Comparison of ENCODE assay signal across 8 cellular contexts in the genomic region with DNA sequence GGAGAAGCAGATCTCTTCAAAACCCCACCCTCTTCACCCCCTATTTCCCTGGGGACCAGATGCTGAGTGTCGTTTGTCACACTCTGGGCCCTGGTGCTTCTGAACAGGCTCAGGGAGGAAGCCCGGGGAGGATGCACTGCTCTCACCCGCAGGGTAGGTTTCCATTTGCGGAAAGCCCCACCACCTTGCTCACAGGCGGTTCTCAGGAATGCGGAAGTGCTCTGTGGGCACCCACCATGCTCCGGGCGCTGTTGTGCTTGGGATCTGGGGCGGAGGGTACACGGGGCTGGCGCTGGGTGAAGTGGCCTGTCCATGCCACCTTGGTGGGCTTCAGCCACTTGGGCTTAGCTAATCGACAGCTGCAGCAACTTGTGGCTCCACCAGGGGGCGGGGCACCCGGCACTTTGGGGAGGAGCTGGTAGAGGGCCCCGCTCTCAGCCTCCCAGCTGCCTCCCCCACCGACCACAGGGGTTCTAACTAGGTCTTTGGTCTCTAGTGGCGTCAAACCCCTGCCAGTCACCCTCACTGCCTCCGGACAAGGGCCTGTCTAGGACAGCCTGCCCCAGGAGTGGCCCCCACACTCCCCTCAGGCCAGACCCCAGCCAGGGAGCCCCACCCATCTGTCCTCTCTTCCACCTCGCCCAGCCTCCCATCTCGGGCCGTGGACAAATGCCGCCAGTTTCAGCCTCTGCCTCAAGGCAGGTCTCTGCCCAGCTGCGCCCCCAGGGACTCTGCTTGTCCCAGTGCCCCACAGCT. TPM values are rescaled to one million over a fixed set of nuclear protein-coding genes. Genes with fewer than 3 reads are reported as not detected.
A peak's percentile ranks its signal among the peaks of the same experiment; 100 is the strongest.
DNase-seq lines count a peak whose midpoint lies in the region; ATAC-seq and TF ChIP-seq lines count a peak whose summit lies in the region.

No MANE protein-coding gene starts in this region.

- H3K27me3 ChIP-seq in CD4-positive, alpha-beta T cell (ENCODE audit: control insufficient read depth, insufficient read depth, low read length): no peaks in the 10 kb centered on the region

- H3K4me3 Mint-ChIP-seq in CD4-positive, alpha-beta T cell: peak overlapping the region; percentile 89

- H3K4me1 Mint-ChIP-seq in CD4-positive, alpha-beta T cell (ENCODE audit: low read depth): peaks cover 33% of the 10 kb centered on the region

- no peaks in the 10 kb centered on the region for H3K9me3 Mint-ChIP-seq in CD4-positive, alpha-beta T cell

- peak; percentile 67 to 82 (median 74) for DNase-seq in CD4-positive, alpha-beta T cell
- DNase-seq in SIG-M5 treated with dmso at 0.1 percent for 504 hours (lab: John Stamatoyannopoulos, UW; ENCODE audit: unreplicated experiment): peak; percentile 67
- peak; percentile 84 for DNase-seq in activated gamma-delta T cell treated with Interleukin-2 at 50 U/mL for 16 hours
- peak; percentile 72 for DNase-seq in left cardiac atrium
- no peak for DNase-seq in skeletal muscle cell (ENCODE audit: low read depth)
- DNase-seq in NCI-H2107 (lab: John Stamatoyannopoulos, UW): no peak

- H3K27ac ChIP-seq in CD4-positive, alpha-beta T cell (ENCODE audit: low read depth, low read length): peak overlapping the region; percentile 92

- peak; percentile 73 for TF ChIP-seq POLR2A in GM19099 (IDR thresholded peaks at IDR 0.05; ENCODE audit: extremely low read depth, insufficient read length, low read depth)

- H3K27me3 Mint-ChIP-seq in CD4-positive, alpha-beta T cell: no peaks in the 10 kb centered on the region

- H3K27ac Mint-ChIP-seq in CD4-positive, alpha-beta T cell: peak overlapping the region; percentile 96

- POLR2A ChIA-PET in CD4-positive, alpha-beta T cell (lab: Charles Lee): interaction anchor here (0.7 to 3.4 kb wide), 10 partner anchors 9 to 374 kb away, joined by 3 to 27 read pairs (median 6); a partner anchor contains a TSS

- ATAC-seq in CD4-positive, alpha-beta T cell (ENCODE audit: poor library complexity): peak; percentile 96
- ATAC-seq in HG03378 (IDR thresholded peaks at IDR 0.05; ENCODE audit: unreplicated experiment) (peak; percentile 71), left cardiac atrium (peak; percentile 53 to 66)

- CTCF ChIA-PET in CD4-positive, alpha-beta T cell (lab: Charles Lee): interaction anchor here (1.0 to 4.2 kb wide), 4 partner anchors 9 to 45 kb away, joined by 4 to 38 read pairs (median 5); a partner anchor contains a TSS

- TF ChIP-seq CTCF in CD4-positive, alpha-beta T cell (IDR thresholded peaks at IDR 0.05): peak; percentile 60

- intact Hi-C loops in CD4-positive, alpha-beta T cell (cut with DNase I, micrococcal nuclease): loop anchor here (1.0 kb wide), 2 partner anchors 8 to 15 kb away; a partner anchor contains a TSS
- intact Hi-C loops in left cardiac atrium (cut with DNase I): no loop called here

- peaks cover 33% of the 10 kb centered on the region for H3K36me3 Mint-ChIP-seq in CD4-positive, alpha-beta T cell (ENCODE audit: low read depth)

- H3K9me3 ChIP-seq in CD4-positive, alpha-beta T cell (ENCODE audit: control insufficient read depth, low read length): no peaks in the 10 kb centered on the region

- H3K4me3 ChIP-seq in skeletal muscle cell (ENCODE audit: low read depth, low read length): peak overlapping the region; percentile 20

RNA-seq across cellular contexts. Expression of a gene that starts 7.4 kb away (rescaled TPM):
- total RNA-seq in CD4-positive, alpha-beta T cell: 100 to 1,000 TPM; 223 to 224 TPM
- 100 to 1,000 TPM; 422 to 434 TPM for total RNA-seq in left cardiac atrium

RNA-seq across cellular contexts. Expression of a gene that starts 15.6 kb away (rescaled TPM):
- total RNA-seq in CD4-positive, alpha-beta T cell: 1 to 10 TPM in 1 of 2 experiments, under 1 TPM in 1; 0.92 to 1.4 TPM
- 10 to 100 TPM; 60.1 to 61.7 TPM for total RNA-seq in left cardiac atrium

RNA-seq across cellular contexts. Expression of a gene that starts 25.4 kb away (rescaled TPM):
- not detected for total RNA-seq in CD4-positive, alpha-beta T cell
- total RNA-seq in left cardiac atrium: not detected

RNA-seq across cellular contexts. Expression of a gene that starts 30.5 kb away (rescaled TPM):
- total RNA-seq in CD4-positive, alpha-beta T cell: 10 to 100 TPM; 60.1 to 62.8 TPM
- total RNA-seq in left cardiac atrium: 100 to 1,000 TPM; 314 to 337 TPM

RNA-seq across cellular contexts. Expression of a gene that starts 36.4 kb away (rescaled TPM):
- under 1 TPM; 0.30 to 0.36 TPM for total RNA-seq in CD4-positive, alpha-beta T cell
- total RNA-seq in left cardiac atrium: not detected

Comparison
In these comparisons a context has a peak if more than half of its experiments do, and no peak if none do; other contexts are left out.
1. DNase-seq: peak in CD4-positive, alpha-beta T cell (10 of 10), SIG-M5 treated with dmso at 0.1 percent for 504 hours (single experiment), activated gamma-delta T cell treated with Interleukin-2 at 50 U/mL for 16 hours (single experiment) and left cardiac atrium (single experiment); none in skeletal muscle cell (single experiment) and NCI-H2107 (single experiment).
2. RNA of a gene that starts 15.6 kb away (total RNA-seq): 60.1 to 61.7 TPM in left cardiac atrium; 0.92 to 1.4 TPM in CD4-positive, alpha-beta T cell; every median in the first group is over 10 times any median in the second.
3. intact Hi-C loops: an anchor here in CD4-positive, alpha-beta T cell (1.0 kb wide); none called in left cardiac atrium.
4. Peak in every context shown above with its lines, with median percentiles within 50 percentile points of each other: ATAC-seq.